Comparison of ENCODE assay signal across 26 cellular contexts in the genomic region with DNA sequence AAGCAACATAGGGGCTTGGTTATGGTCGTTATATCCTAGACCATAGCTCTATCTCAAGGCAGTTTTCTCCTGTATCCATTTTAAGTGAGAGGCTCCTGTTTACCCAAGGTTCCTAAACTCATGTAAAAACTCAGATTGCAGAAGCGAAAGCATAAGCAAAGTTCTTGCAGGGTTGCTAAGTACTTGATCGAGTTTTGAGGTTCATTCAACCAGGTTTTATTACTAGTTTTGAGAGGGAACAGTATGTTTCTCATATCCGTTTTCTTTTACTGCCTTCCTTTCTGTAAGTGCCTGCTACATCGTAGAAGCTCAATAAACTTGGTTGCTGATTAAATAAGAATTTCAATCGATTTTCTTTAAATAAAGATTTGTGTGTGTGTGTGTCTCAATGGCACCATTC. TPM values are rescaled to one million over a fixed set of nuclear protein-coding genes. Genes with fewer than 3 reads are reported as not detected.
A peak's percentile ranks its signal among the peaks of the same experiment; 100 is the strongest.
DNase-seq lines count a peak whose midpoint lies in the region; ATAC-seq, FAIRE-seq and TF ChIP-seq lines count a peak whose summit lies in the region.
"Had no signal": no experiment of that assay in that cellular context is flagged by ENCODE, and none has a peak within 500 bp of the region (broad histone marks: within the 10 kb centered on the region; RNA-seq: fewer than 3 reads in every experiment).

No MANE protein-coding gene starts in this region.

- H3K4me1 ChIP-seq in HepG2 (ENCODE audit: insufficient read depth, low read length): peaks cover 16% of the 10 kb centered on the region

- no peak for FAIRE-seq in HepG2 (lab: Jason Lieb, UNC)
- FAIRE-seq: astrocyte, frontal cortex, kidney had no signal

- H3K9ac ChIP-seq in HepG2 (ENCODE audit: insufficient read depth, low read depth, low read length): no peak overlapping the region

- in situ Hi-C loops in HepG2 (cut with HindIII; ENCODE audit: extremely low pct_ligation_motif_present, low pct_unique_long_range_greater_than_20kb): no loop called here

- no peak overlapping the region for H2AFZ ChIP-seq in HepG2 (ENCODE audit: low read length)

- H3K9me3 Mint-ChIP-seq in activated T-helper 1 cell treated with anti-CD3 and anti-CD28 coated beads, Interleukin-12 subunit alpha, Interleukin-12 subunit beta, Interleukin-2, Interleukin-4 antibody, amounts not matched to agents 30 ng/mL and 10 ng/mL and 1 ng/mL, durations not matched to agents 14 hours and 24 hours and 36 hours: no peaks in the 10 kb centered on the region
- H3K9me3 Mint-ChIP-seq: activated T-cell treated with anti-CD3 and anti-CD28 coated beads, Interleukin-2, amount 50 U/mL, for 72 hours; CD8-positive, alpha-beta T cell had no signal

- no peak overlapping the region for H3K27ac Mint-ChIP-seq in activated T-helper 1 cell treated with anti-CD3 and anti-CD28 coated beads, Interleukin-12 subunit alpha, Interleukin-12 subunit beta, Interleukin-2, Interleukin-4 antibody, amounts not matched to agents 30 ng/mL and 10 ng/mL and 1 ng/mL, durations not matched to agents 14 hours and 24 hours and 36 hours
- H3K27ac Mint-ChIP-seq: activated naive CD8-positive, alpha-beta T cell; activated T-cell treated with anti-CD3 and anti-CD28 coated beads, Interleukin-2, amount 50 U/mL, for 72 hours; CD8-positive, alpha-beta T cell had no signal

- H3K27ac ChIP-seq in HepG2 (ENCODE audit: extremely low read length, insufficient read depth, low read length): no peak overlapping the region
- H3K27ac ChIP-seq: tibial artery had no signal

- TF ChIP-seq POLR2A in HepG2 (IDR thresholded peaks at IDR 0.05; ENCODE audit: insufficient read depth in 1 of 2, low read depth in 2 of 2, low read length in 2 of 2): no peak

- BruUV-seq in HepG2 (replicated peaks; lab: Mats Ljungman, UMichigan): no TSS peak

- intact Hi-C loops in HepG2 (cut with micrococcal nuclease; ENCODE audit: unreplicated experiment): no loop called here
- intact Hi-C loops in activated T-helper 1 cell treated with anti-CD3 and anti-CD28 coated beads, Interleukin-12 subunit alpha, Interleukin-12 subunit beta, Interleukin-2, Interleukin-4 antibody, amounts not matched to agents 30 ng/mL and 10 ng/mL and 1 ng/mL, durations not matched to agents 14 hours and 24 hours and 36 hours (cut with micrococcal nuclease): no loop called here

- DNase-seq in MV-4-11 (lab: John Stamatoyannopoulos, UW) (peak; percentile 82), HepG2 (ENCODE audit: low spot score) (no peak), omental fat pad (ENCODE audit: low spot score) (no peak)
- DNase-seq in activated T-helper 1 cell treated with anti-CD3 and anti-CD28 coated beads, Interleukin-12 subunit alpha, Interleukin-12 subunit beta, Interleukin-2, Interleukin-4 antibody, amounts not matched to agents 30 ng/mL and 10 ng/mL and 1 ng/mL, durations not matched to agents 14 hours and 24 hours and 36 hours (ENCODE audit: low spot score): no peak
- DNase-seq: activated CD4-positive, alpha-beta T cell treated with anti-CD3 and anti-CD28 coated beads for 1 hour; activated T-cell treated with anti-CD3 and anti-CD28 coated beads, Interleukin-2, amount 50 U/mL, for 72 hours; CD8-positive, alpha-beta T cell; cerebellar nuclear complex; DMS53; kidney; NCI-H2029 treated with DMSO at 0.1 percent for 48 hours; NCI-H510A treated with DMSO at 0.1 percent for 48 hours; occipital lobe; Right ventricle myocardium superior; stimulated activated CD4-positive, alpha-beta T cell treated with anti-CD3 and anti-CD28 coated beads, Interleukin-2, amount 100 ng/mL, for 48 hours; stimulated activated naive CD8-positive, alpha-beta T cell treated with anti-CD3 and anti-CD28 coated beads, Interleukin-15, Interleukin-2, amounts not matched to agents 100 U/mL and 50 U/mL, for 24 hours; SW 1271; tibial artery had no signal

- peaks cover 13% of the 10 kb centered on the region for H3K27me3 Mint-ChIP-seq in activated T-helper 1 cell treated with anti-CD3 and anti-CD28 coated beads, Interleukin-12 subunit alpha, Interleukin-12 subunit beta, Interleukin-2, Interleukin-4 antibody, amounts not matched to agents 30 ng/mL and 10 ng/mL and 1 ng/mL, durations not matched to agents 14 hours and 24 hours and 36 hours (ENCODE audit: insufficient read depth)
- H3K27me3 Mint-ChIP-seq: activated naive CD8-positive, alpha-beta T cell had no signal

- no peak for TF ChIP-seq CTCF in HepG2 (CRISPR knock-in tag; IDR thresholded peaks at IDR 0.05)
- TF ChIP-seq CTCF in omental fat pad (IDR thresholded peaks at IDR 0.05): no peak

- no peak overlapping the region for H3K4me2 ChIP-seq in HepG2 (ENCODE audit: low read depth, low read length)
- H3K4me2 ChIP-seq: smooth muscle cell had no signal

- CTCF ChIA-PET in HepG2 (lab: Yijun Ruan, JAX; ENCODE audit: low intra/inter-chr PET ratio, low total read pairs): no interaction called here

- no peak overlapping the region for H3K4me3 Mint-ChIP-seq in activated T-helper 1 cell treated with anti-CD3 and anti-CD28 coated beads, Interleukin-12 subunit alpha, Interleukin-12 subunit beta, Interleukin-2, Interleukin-4 antibody, amounts not matched to agents 30 ng/mL and 10 ng/mL and 1 ng/mL, durations not matched to agents 14 hours and 24 hours and 36 hours
- H3K4me3 Mint-ChIP-seq: activated naive CD8-positive, alpha-beta T cell; activated T-cell treated with anti-CD3 and anti-CD28 coated beads, Interleukin-2, amount 50 U/mL, for 72 hours; CD8-positive, alpha-beta T cell had no signal

- WGBS in HepG2 (ENCODE audit: low lambda C conversion rate): 16% methylated on average over 6 of the region's 6 CpGs

- no peak overlapping the region for H3K4me3 ChIP-seq in HepG2 (replicated peaks in 1 of 3; ENCODE audit: insufficient read depth in 1 of 3, low read depth in 2 of 3, low read length in 3 of 3)
- H3K4me3 ChIP-seq: lung, smooth muscle cell, tibial artery had no signal

- H3K27me3 ChIP-seq in HepG2 (ENCODE audit: control insufficient read depth in 1 of 2, insufficient read depth in 2 of 2, low read length in 2 of 2): no peaks in the 10 kb centered on the region; a peak in 1 of 5 replicates
- H3K27me3 ChIP-seq: tibial artery had no signal

- H3K9me3 ChIP-seq in HepG2 (ENCODE audit: low read length): no peaks in the 10 kb centered on the region
- H3K9me3 ChIP-seq: tibial artery had no signal

- TF ChIP-seq RAD21 in HepG2 (CRISPR knock-in tag; IDR thresholded peaks at IDR 0.05): no peak

- peak; percentile 78 for ATAC-seq in GM18867 (IDR thresholded peaks at IDR 0.05; ENCODE audit: unreplicated experiment)
- ATAC-seq in GM21576 (IDR thresholded peaks at IDR 0.05; ENCODE audit: unreplicated experiment): peak; percentile 62
- ATAC-seq in HG02588 (IDR thresholded peaks at IDR 0.05; ENCODE audit: unreplicated experiment): no peak
- no peak for ATAC-seq in HepG2
- ATAC-seq in omental fat pad (ENCODE audit: low FRiP score): no peak
- ATAC-seq: activated T-cell treated with anti-CD3 and anti-CD28 coated beads, Interleukin-2, amount 50 U/mL, for 72 hours; CD8-positive, alpha-beta T cell; stimulated activated naive CD8-positive, alpha-beta T cell treated with anti-CD3 and anti-CD28 coated beads, Interleukin-15, Interleukin-2, amounts not matched to agents 100 U/mL and 50 U/mL, for 24 hours had no signal

- H3K36me3 ChIP-seq in HepG2 (replicated peaks in 1 of 2; ENCODE audit: control insufficient read depth in 1 of 2, insufficient read depth in 2 of 2, low read length in 2 of 2): no peaks in the 10 kb centered on the region
- H3K36me3 ChIP-seq: tibial artery had no signal

- POLR2A ChIA-PET in HepG2 (lab: Yijun Ruan, JAX): no interaction called here

- TF ChIP-seq EP300 in HepG2 (IDR thresholded peaks at IDR 0.05; ENCODE audit: low read depth in 2 of 2, low read length in 2 of 2) (no peak), HepG2 (CRISPR knock-in tag; IDR thresholded peaks at IDR 0.05; ENCODE audit: borderline replicate concordance) (no peak)

- peaks cover 3% of the 10 kb centered on the region for H3K79me2 ChIP-seq in HepG2 (ENCODE audit: insufficient read depth, low read length)

- H4K20me1 ChIP-seq in HepG2 (ENCODE audit: insufficient read depth, low read length): no peaks in the 10 kb centered on the region

- H3K4me1 Mint-ChIP-seq in activated T-helper 1 cell treated with anti-CD3 and anti-CD28 coated beads, Interleukin-12 subunit alpha, Interleukin-12 subunit beta, Interleukin-2, Interleukin-4 antibody, amounts not matched to agents 30 ng/mL and 10 ng/mL and 1 ng/mL, durations not matched to agents 14 hours and 24 hours and 36 hours (ENCODE audit: low read depth): peaks cover 13% of the 10 kb centered on the region

- H3K36me3 Mint-ChIP-seq in activated T-helper 1 cell treated with anti-CD3 and anti-CD28 coated beads, Interleukin-12 subunit alpha, Interleukin-12 subunit beta, Interleukin-2, Interleukin-4 antibody, amounts not matched to agents 30 ng/mL and 10 ng/mL and 1 ng/mL, durations not matched to agents 14 hours and 24 hours and 36 hours (ENCODE audit: low read depth): no peaks in the 10 kb centered on the region
- H3K36me3 Mint-ChIP-seq: activated naive CD8-positive, alpha-beta T cell had no signal

RNA-seq across cellular contexts. Expression of gene AKAP3, which starts 5.1 kb away (rescaled TPM):
- total RNA-seq in HepG2 (2016; rRNA removed; fragmentation: Illumina TruSeq; extraction: Trizol) (0.49 and 0.84 TPM in 2 replicates), omental fat pad (1 to 10 TPM in 2 of 4 donors, under 1 TPM in 2; 0.47 to 4.8 (median 2.1) TPM)
- 0.30 and 1.1 TPM in 2 replicates for total RNA-seq in HepG2 (2016; cell fraction: cytosol; rRNA removed; fragmentation: Illumina TruSeq; extraction: Trizol; ENCODE audit: low read depth)
- total RNA-seq in HepG2 (2016; cell fraction: insoluble cytoplasmic fraction; rRNA removed; fragmentation: Illumina TruSeq; extraction: Trizol): 0.27 and 0.37 TPM in 2 replicates
- total RNA-seq in HepG2 (2016; cell fraction: membrane; rRNA removed; fragmentation: Illumina TruSeq; extraction: Trizol): 0.31 and 1.7 TPM in 2 replicates
- total RNA-seq in HepG2 (2016; cell fraction: nucleus; rRNA removed; fragmentation: Illumina TruSeq; extraction: Trizol): 0.59 and 0.97 TPM in 2 replicates
- 0.09 and 0.22 TPM in 2 replicates for polyA plus RNA-seq in HepG2 (2011; rRNA removed)
- 0.14 and 0.30 TPM in 2 replicates for polyA plus RNA-seq in HepG2 (2011; cell fraction: cytosol; rRNA removed)
- polyA plus RNA-seq in HepG2 (2011; cell fraction: nucleus; rRNA removed): 0.16 and 0.68 TPM in 2 replicates
- polyA plus RNA-seq in HepG2 (2012): 0.38 and 0.61 TPM in 2 replicates
- polyA plus RNA-seq in HepG2 (2016; cell fraction: cytosol; fragmentation: Illumina TruSeq; extraction: Trizol; ENCODE audit: low read depth): not detected in 2 replicates
- polyA plus RNA-seq in HepG2 (2016; cell fraction: insoluble cytoplasmic fraction; fragmentation: Illumina TruSeq; extraction: Trizol; ENCODE audit: low read depth): 0.17 and 0.19 TPM in 2 replicates
- polyA plus RNA-seq in HepG2 (2016; cell fraction: membrane; fragmentation: Illumina TruSeq; extraction: Trizol; ENCODE audit: low read depth): 0.15 and 0.50 TPM in 2 replicates
- polyA plus RNA-seq in HepG2 (2016; cell fraction: nucleus; fragmentation: Illumina TruSeq; extraction: Trizol; ENCODE audit: insufficient read depth, low read depth): not detected in 2 replicates
- polyA minus RNA-seq in HepG2 (2011; rRNA and poly(A)+ RNA removed; ENCODE audit: low replicate concordance): 0.08 and 1.3 TPM in 2 replicates
- polyA minus RNA-seq in HepG2 (2011; cell fraction: cytosol; rRNA and poly(A)+ RNA removed): 0.18 TPM in 1 of 2 replicates, not detected in the other
- polyA minus RNA-seq in HepG2 (2011; cell fraction: nucleus; rRNA and poly(A)+ RNA removed): 2.1 and 2.3 TPM in 2 replicates
- total RNA-seq in activated T-helper 1 cell treated with anti-CD3 and anti-CD28 coated beads, Interleukin-12 subunit alpha, Interleukin-12 subunit beta, Interleukin-2, Interleukin-4 antibody, amounts not matched to agents 30 ng/mL and 10 ng/mL and 1 ng/mL, durations not matched to agents 14 hours and 24 hours and 36 hours: 0.65 and 1.1 TPM in 2 replicates

RNA-seq across cellular contexts. Expression of gene NDUFA9, which starts 5.2 kb away (rescaled TPM):
- 143 and 150 TPM in 2 replicates for total RNA-seq in HepG2 (2016; rRNA removed; fragmentation: Illumina TruSeq; extraction: Trizol)
- 27.8 and 35.4 TPM in 2 replicates for total RNA-seq in HepG2 (2016; cell fraction: cytosol; rRNA removed; fragmentation: Illumina TruSeq; extraction: Trizol; ENCODE audit: low read depth)
- total RNA-seq in HepG2 (2016; cell fraction: insoluble cytoplasmic fraction; rRNA removed; fragmentation: Illumina TruSeq; extraction: Trizol): 149 and 153 TPM in 2 replicates
- total RNA-seq in HepG2 (2016; cell fraction: membrane; rRNA removed; fragmentation: Illumina TruSeq; extraction: Trizol): 41.9 and 47.6 TPM in 2 replicates
- total RNA-seq in HepG2 (2016; cell fraction: nucleus; rRNA removed; fragmentation: Illumina TruSeq; extraction: Trizol): 109 and 116 TPM in 2 replicates
- 68.0 and 70.7 TPM in 2 replicates for polyA plus RNA-seq in HepG2 (2011; rRNA removed)
- polyA plus RNA-seq in HepG2 (2011; cell fraction: cytosol; rRNA removed): 39.6 and 92.8 TPM in 2 replicates
- 24.3 and 29.9 TPM in 2 replicates for polyA plus RNA-seq in HepG2 (2011; cell fraction: nucleus; rRNA removed)
- polyA plus RNA-seq in HepG2 (2012): 90.7 and 91.2 TPM in 2 replicates
- 30.7 and 33.6 TPM in 2 replicates for polyA plus RNA-seq in HepG2 (2016; cell fraction: cytosol; fragmentation: Illumina TruSeq; extraction: Trizol; ENCODE audit: low read depth)
- polyA plus RNA-seq in HepG2 (2016; cell fraction: insoluble cytoplasmic fraction; fragmentation: Illumina TruSeq; extraction: Trizol; ENCODE audit: low read depth): 85.5 and 94.2 TPM in 2 replicates
- 24.3 and 28.0 TPM in 2 replicates for polyA plus RNA-seq in HepG2 (2016; cell fraction: membrane; fragmentation: Illumina TruSeq; extraction: Trizol; ENCODE audit: low read depth)
- 107 and 111 TPM in 2 replicates for polyA plus RNA-seq in HepG2 (2016; cell fraction: nucleus; fragmentation: Illumina TruSeq; extraction: Trizol; ENCODE audit: insufficient read depth, low read depth)
- polyA minus RNA-seq in HepG2 (2011; rRNA and poly(A)+ RNA removed; ENCODE audit: low replicate concordance): 393 and 599 TPM in 2 replicates
- polyA minus RNA-seq in HepG2 (2011; cell fraction: cytosol; rRNA and poly(A)+ RNA removed): 70.5 and 80.5 TPM in 2 replicates
- polyA minus RNA-seq in HepG2 (2011; cell fraction: nucleus; rRNA and poly(A)+ RNA removed): 53.8 and 55.3 TPM in 2 replicates
- 10 to 100 TPM; 20.5 to 39.6 (median 29.1) TPM for total RNA-seq in omental fat pad
- 118 and 123 TPM in 2 replicates for total RNA-seq in activated T-helper 1 cell treated with anti-CD3 and anti-CD28 coated beads, Interleukin-12 subunit alpha, Interleukin-12 subunit beta, Interleukin-2, Interleukin-4 antibody, amounts not matched to agents 30 ng/mL and 10 ng/mL and 1 ng/mL, durations not matched to agents 14 hours and 24 hours and 36 hours

Comparison
In these comparisons a context has a peak if more than half of its experiments do, and no peak if none do; other contexts are left out.
1. ATAC-seq: peak in GM18867 (single experiment) and GM21576 (single experiment); none in HG02588 (single experiment), HepG2 (single experiment) and omental fat pad (single experiment).